ENCODE assay signal across 39 cellular contexts in genomic region chr11:15201586-15201985, GRCh38.
"Had no signal": no experiment of that assay in that cellular context is flagged by ENCODE, and none has a peak within 500 bp of the region (broad histone marks: within the 10 kb centered on the region; RNA-seq: fewer than 3 reads in every experiment).

No MANE protein-coding gene starts in this region.

- DNase-seq: activated effector memory CD4-positive, alpha-beta T cell treated with anti-CD3 and anti-CD28 coated beads, Interleukin-2, amount 50 U/mL, for 16 hours; activated effector memory CD4-positive, alpha-beta T cell treated with Interleukin-2 at 50 U/mL for 16 hours; activated gamma-delta T cell; activated gamma-delta T cell treated with Interleukin-2 at 50 U/mL for 16 hours; activated naive CD4-positive, alpha-beta T cell; activated naive CD4-positive, alpha-beta T cell treated with anti-CD3 and anti-CD28 coated beads for 36 hours; activated naive CD4-positive, alpha-beta T cell treated with anti-CD3 and anti-CD28 coated beads, Interleukin-2, amount 10 ng/mL, durations not matched to agents 7 days and 5 days; activated naive CD4-positive, alpha-beta T cell treated with anti-CD3 and anti-CD28 coated beads, Interleukin-2, amount 50 U/mL, for 16 hours; activated naive CD4-positive, alpha-beta T cell treated with Interleukin-2 at 50 U/mL for 16 hours; activated naive CD8-positive, alpha-beta T cell treated with anti-CD3 and anti-CD28 coated beads for 36 hours; activated naive CD8-positive, alpha-beta T cell treated with anti-CD3 and anti-CD28 coated beads, Interleukin-2, amount 10 ng/mL, durations not matched to agents 7 days and 5 days; activated naive CD8-positive, alpha-beta T cell treated with anti-CD3 and anti-CD28 coated beads, Interleukin-2, amount 50 U/mL, for 24 hours; activated T-cell treated with anti-CD3 and anti-CD28 coated beads for 4 hours; activated T-cell treated with anti-CD3 and anti-CD28 coated beads, Interleukin-2, amount 50 U/mL, for 1 hour; activated T-cell treated with anti-CD3 and anti-CD28 coated beads, Interleukin-2, amount 50 U/mL, for 24 hours; activated T-cell treated with anti-CD3 and anti-CD28 coated beads, Interleukin-2, amount 50 U/mL, for 4 hours; activated T-cell treated with anti-CD3 and anti-CD28 coated beads, Interleukin-2, amount 50 U/mL, for 48 hours; activated T-cell treated with anti-CD3 and anti-CD28 coated beads, Interleukin-2, amount 50 U/mL, for 72 hours; adrenal gland; amniotic stem cell; amygdala; anterior cingulate cortex; aorta; body of pancreas; brain microvascular endothelial cell; caudate nucleus; central memory CD4-positive, alpha-beta T cell; cerebellar nuclear complex had no signal

- H3K27me3 ChIP-seq: adrenal gland, ascending aorta, body of pancreas, brain microvascular endothelial cell, breast epithelium, cardiac muscle cell had no signal

- ATAC-seq: activated naive CD4-positive, alpha-beta T cell treated with anti-CD3 and anti-CD28 coated beads, Interleukin-2, amount 50 U/mL, for 72 hours; activated naive CD8-positive, alpha-beta T cell treated with anti-CD3 and anti-CD28 coated beads, Interleukin-2, amount 50 U/mL, for 24 hours; activated T-cell treated with anti-CD3 and anti-CD28 coated beads, Interleukin-2, amount 50 U/mL, for 4 hours; activated T-cell treated with anti-CD3 and anti-CD28 coated beads, Interleukin-2, amount 50 U/mL, for 72 hours; activated T-helper 17 cell treated with anti-CD3 and anti-CD28 coated beads, Interleukin-2, amount 50 U/mL, for 72 hours; body of pancreas had no signal

- H3K27me3 Mint-ChIP-seq: activated naive CD4-positive, alpha-beta T cell treated with anti-CD3 and anti-CD28 coated beads, Interleukin-2, amount 50 U/mL, for 24 hours; activated naive CD8-positive, alpha-beta T cell; activated naive CD8-positive, alpha-beta T cell treated with anti-CD3 and anti-CD28 coated beads for 36 hours; activated T-helper 17 cell treated with anti-CD3 and anti-CD28 coated beads, Interleukin-2, amount 50 U/mL, for 72 hours had no signal

- H3K4me1 Mint-ChIP-seq: activated naive CD4-positive, alpha-beta T cell treated with anti-CD3 and anti-CD28 coated beads, Interleukin-2, amount 10 ng/mL, durations not matched to agents 7 days and 5 days; activated naive CD4-positive, alpha-beta T cell treated with anti-CD3 and anti-CD28 coated beads, Interleukin-2, amount 50 U/mL, for 24 hours; activated naive CD8-positive, alpha-beta T cell treated with anti-CD3 and anti-CD28 coated beads for 36 hours; activated naive CD8-positive, alpha-beta T cell treated with anti-CD3 and anti-CD28 coated beads, Interleukin-2, amount 10 ng/mL, durations not matched to agents 7 days and 5 days; activated naive CD8-positive, alpha-beta T cell treated with anti-CD3 and anti-CD28 coated beads, Interleukin-2, amount 50 U/mL, for 24 hours; activated T-helper 17 cell treated with anti-CD3 and anti-CD28 coated beads, Interleukin-2, amount 50 U/mL, for 72 hours; brain; central memory CD8-positive, alpha-beta T cell had no signal

- H3K36me3 ChIP-seq: adrenal gland, ascending aorta, brain microvascular endothelial cell, breast epithelium, cardiac muscle cell had no signal

- H3K27ac Mint-ChIP-seq: activated naive CD4-positive, alpha-beta T cell treated with anti-CD3 and anti-CD28 coated beads for 36 hours; activated naive CD4-positive, alpha-beta T cell treated with anti-CD3 and anti-CD28 coated beads, Interleukin-2, amount 10 ng/mL, durations not matched to agents 7 days and 5 days; activated naive CD4-positive, alpha-beta T cell treated with anti-CD3 and anti-CD28 coated beads, Interleukin-2, amount 50 U/mL, for 24 hours; activated naive CD8-positive, alpha-beta T cell; activated naive CD8-positive, alpha-beta T cell treated with anti-CD3 and anti-CD28 coated beads for 36 hours; activated naive CD8-positive, alpha-beta T cell treated with anti-CD3 and anti-CD28 coated beads, Interleukin-2, amount 10 ng/mL, durations not matched to agents 7 days and 5 days; activated naive CD8-positive, alpha-beta T cell treated with anti-CD3 and anti-CD28 coated beads, Interleukin-2, amount 50 U/mL, for 24 hours; activated T-cell treated with anti-CD3 and anti-CD28 coated beads, Interleukin-2, amount 50 U/mL, for 24 hours; activated T-cell treated with anti-CD3 and anti-CD28 coated beads, Interleukin-2, amount 50 U/mL, for 72 hours; activated T-helper 1 cell treated with anti-CD3 and anti-CD28 coated beads, Interleukin-12 subunit alpha, Interleukin-12 subunit beta, Interleukin-2, Interleukin-4 antibody, amounts not matched to agents 30 ng/mL and 10 ng/mL and 1 ng/mL, durations not matched to agents 14 hours and 24 hours and 36 hours; activated T-helper 17 cell treated with anti-CD3 and anti-CD28 coated beads, Interleukin-2, amount 50 U/mL, for 72 hours; activated T-helper 2 cell treated with anti-CD3 and anti-CD28 coated beads, Interferon-gamma antibody, Interleukin-2, Interleukin-4, amounts not matched to agents 10 μg/mL and 5 μg/mL and 100 μg/mL, durations not matched to agents 14 hours and 24 hours and 36 hours had no signal

- H3K27ac ChIP-seq: adrenal gland, body of pancreas, brain microvascular endothelial cell, breast epithelium, cardiac muscle cell had no signal

- H3K9me3 Mint-ChIP-seq: activated naive CD4-positive, alpha-beta T cell treated with anti-CD3 and anti-CD28 coated beads for 36 hours; activated naive CD4-positive, alpha-beta T cell treated with anti-CD3 and anti-CD28 coated beads, Interleukin-2, amount 10 ng/mL, durations not matched to agents 7 days and 5 days; activated naive CD4-positive, alpha-beta T cell treated with anti-CD3 and anti-CD28 coated beads, Interleukin-2, amount 50 U/mL, for 24 hours; activated naive CD4-positive, alpha-beta T cell treated with anti-CD3 and anti-CD28 coated beads, Interleukin-2, amount 50 U/mL, for 72 hours; activated naive CD8-positive, alpha-beta T cell treated with anti-CD3 and anti-CD28 coated beads for 36 hours; activated naive CD8-positive, alpha-beta T cell treated with anti-CD3 and anti-CD28 coated beads, Interleukin-2, amount 10 ng/mL, durations not matched to agents 7 days and 5 days; activated naive CD8-positive, alpha-beta T cell treated with anti-CD3 and anti-CD28 coated beads, Interleukin-2, amount 50 U/mL, for 24 hours; activated T-cell treated with anti-CD3 and anti-CD28 coated beads, Interleukin-2, amount 50 U/mL, for 24 hours; activated T-cell treated with anti-CD3 and anti-CD28 coated beads, Interleukin-2, amount 50 U/mL, for 4 hours; activated T-cell treated with anti-CD3 and anti-CD28 coated beads, Interleukin-2, amount 50 U/mL, for 72 hours; activated T-helper 1 cell treated with anti-CD3 and anti-CD28 coated beads, Interleukin-12 subunit alpha, Interleukin-12 subunit beta, Interleukin-2, Interleukin-4 antibody, amounts not matched to agents 30 ng/mL and 10 ng/mL and 1 ng/mL, durations not matched to agents 14 hours and 24 hours and 36 hours; activated T-helper 17 cell treated with anti-CD3 and anti-CD28 coated beads, Interleukin-2, amount 50 U/mL, for 72 hours; activated T-helper 2 cell treated with anti-CD3 and anti-CD28 coated beads, Interferon-gamma antibody, Interleukin-2, Interleukin-4, amounts not matched to agents 10 μg/mL and 5 μg/mL and 100 μg/mL, durations not matched to agents 14 hours and 24 hours and 36 hours; brain; central memory CD8-positive, alpha-beta T cell had no signal

- H3K36me3 Mint-ChIP-seq: activated naive CD4-positive, alpha-beta T cell treated with anti-CD3 and anti-CD28 coated beads, Interleukin-2, amount 10 ng/mL, durations not matched to agents 7 days and 5 days; activated naive CD4-positive, alpha-beta T cell treated with anti-CD3 and anti-CD28 coated beads, Interleukin-2, amount 50 U/mL, for 24 hours; activated naive CD4-positive, alpha-beta T cell treated with anti-CD3 and anti-CD28 coated beads, Interleukin-2, amount 50 U/mL, for 72 hours; activated naive CD8-positive, alpha-beta T cell; activated naive CD8-positive, alpha-beta T cell treated with anti-CD3 and anti-CD28 coated beads for 36 hours; activated naive CD8-positive, alpha-beta T cell treated with anti-CD3 and anti-CD28 coated beads, Interleukin-2, amount 10 ng/mL, durations not matched to agents 7 days and 5 days; brain had no signal

- H3K9me3 ChIP-seq: adrenal gland, ascending aorta, body of pancreas, breast epithelium had no signal

- H3K4me1 ChIP-seq: adrenal gland, breast epithelium had no signal

- H3K4me3 Mint-ChIP-seq: activated naive CD4-positive, alpha-beta T cell treated with anti-CD3 and anti-CD28 coated beads for 36 hours; activated naive CD4-positive, alpha-beta T cell treated with anti-CD3 and anti-CD28 coated beads, Interleukin-2, amount 10 ng/mL, durations not matched to agents 7 days and 5 days; activated naive CD4-positive, alpha-beta T cell treated with anti-CD3 and anti-CD28 coated beads, Interleukin-2, amount 50 U/mL, for 24 hours; activated naive CD8-positive, alpha-beta T cell; activated naive CD8-positive, alpha-beta T cell treated with anti-CD3 and anti-CD28 coated beads for 36 hours; activated naive CD8-positive, alpha-beta T cell treated with anti-CD3 and anti-CD28 coated beads, Interleukin-2, amount 10 ng/mL, durations not matched to agents 7 days and 5 days; activated naive CD8-positive, alpha-beta T cell treated with anti-CD3 and anti-CD28 coated beads, Interleukin-2, amount 50 U/mL, for 24 hours; activated T-cell treated with anti-CD3 and anti-CD28 coated beads, Interleukin-2, amount 50 U/mL, for 24 hours; activated T-cell treated with anti-CD3 and anti-CD28 coated beads, Interleukin-2, amount 50 U/mL, for 4 hours; activated T-cell treated with anti-CD3 and anti-CD28 coated beads, Interleukin-2, amount 50 U/mL, for 72 hours; activated T-helper 1 cell treated with anti-CD3 and anti-CD28 coated beads, Interleukin-12 subunit alpha, Interleukin-12 subunit beta, Interleukin-2, Interleukin-4 antibody, amounts not matched to agents 30 ng/mL and 10 ng/mL and 1 ng/mL, durations not matched to agents 14 hours and 24 hours and 36 hours; activated T-helper 17 cell treated with anti-CD3 and anti-CD28 coated beads, Interleukin-2, amount 50 U/mL, for 72 hours; brain; central memory CD8-positive, alpha-beta T cell had no signal

- H3K4me3 ChIP-seq: adrenal gland, ascending aorta, body of pancreas, breast epithelium, cardiac muscle cell had no signal
